16 cellular contexts compared by ENCODE assay signal in the genomic region with DNA sequence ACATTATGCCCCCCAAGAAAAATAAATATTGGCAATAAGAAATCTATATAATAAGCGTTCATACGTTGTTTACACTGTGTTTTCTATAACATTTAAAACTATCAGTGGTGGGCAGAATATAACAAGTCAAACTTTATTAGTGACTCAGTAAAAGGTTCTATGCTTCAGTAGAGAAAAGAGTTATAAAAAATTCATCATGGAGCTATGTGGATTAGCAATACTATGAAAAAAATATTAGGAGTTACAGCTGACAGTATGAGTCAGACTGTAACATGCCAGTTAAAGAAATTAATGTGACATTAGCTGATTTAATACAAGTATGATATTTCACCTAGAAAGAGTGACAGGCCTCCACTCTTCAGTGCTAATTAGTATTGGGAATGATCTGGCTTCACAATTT.
"Had no signal": no experiment of that assay in that cellular context is flagged by ENCODE, and none has a peak within 500 bp of the region (broad histone marks: within the 10 kb centered on the region; RNA-seq: fewer than 3 reads in every experiment).

No MANE protein-coding gene starts in this region.

- DNase-seq: KBM-7, MV-4-11, NCI-H1048, NCI-H1105, NCI-H1417, NCI-H1436 treated with DMSO at 0.1 percent for 48 hours, NCI-H1694, NCI-H187 treated with DMSO at 0.1 percent for 48 hours, NCI-H2029 treated with DMSO at 0.1 percent for 48 hours, NCI-H2171 treated with DMSO at 0.1 percent for 48 hours, NCI-H2227 treated with DMSO at 0.1 percent for 48 hours, NCI-H510A, NCI-H524 treated with DMSO at 0.1 percent for 48 hours, NCI-H774, SHP77 had no signal

- ATAC-seq: Panc1 had no signal
